In the genomic region with DNA sequence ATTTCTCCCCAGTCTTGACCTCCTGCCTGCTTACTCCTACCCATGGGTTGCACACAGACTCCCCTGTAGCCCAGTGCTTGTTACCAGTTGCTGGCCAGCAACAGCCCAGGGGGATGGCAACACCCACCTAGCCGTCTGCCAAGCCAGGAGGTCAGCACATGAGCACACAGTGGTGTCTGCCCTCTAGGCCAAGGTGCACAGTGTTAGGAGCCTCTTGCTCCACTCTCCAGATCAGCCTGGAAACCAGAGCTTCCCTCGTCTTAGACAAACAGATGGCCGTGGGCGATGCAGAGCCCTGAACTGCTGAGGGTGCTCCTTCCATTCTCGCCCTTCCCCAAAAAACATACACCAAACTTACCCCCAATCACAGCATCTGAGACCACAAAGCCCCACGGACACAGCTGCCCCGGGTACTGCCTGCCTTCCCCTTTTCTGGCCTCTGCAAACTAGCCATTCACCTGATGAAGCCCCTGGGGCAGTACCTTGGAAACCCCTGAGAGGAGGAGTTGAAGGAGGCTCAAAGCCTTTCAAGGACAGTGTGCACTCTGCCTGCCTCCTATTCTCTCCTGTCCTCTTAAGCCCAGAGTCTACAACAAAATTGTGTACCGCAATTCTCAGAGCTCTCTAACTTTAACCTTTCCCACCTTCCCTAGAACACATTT, we compare ENCODE assay signal across 1 cellular context.
TF ChIP-seq lines count a peak whose summit lies in the region.

No MANE protein-coding gene starts in this region.

TF ChIP-seq in HepG2, 621 proteins besides CTCF, POLR2A, EP300 and RAD21 (continued from another document and continues in another):
- TF ChIP-seq, protein P1, sequence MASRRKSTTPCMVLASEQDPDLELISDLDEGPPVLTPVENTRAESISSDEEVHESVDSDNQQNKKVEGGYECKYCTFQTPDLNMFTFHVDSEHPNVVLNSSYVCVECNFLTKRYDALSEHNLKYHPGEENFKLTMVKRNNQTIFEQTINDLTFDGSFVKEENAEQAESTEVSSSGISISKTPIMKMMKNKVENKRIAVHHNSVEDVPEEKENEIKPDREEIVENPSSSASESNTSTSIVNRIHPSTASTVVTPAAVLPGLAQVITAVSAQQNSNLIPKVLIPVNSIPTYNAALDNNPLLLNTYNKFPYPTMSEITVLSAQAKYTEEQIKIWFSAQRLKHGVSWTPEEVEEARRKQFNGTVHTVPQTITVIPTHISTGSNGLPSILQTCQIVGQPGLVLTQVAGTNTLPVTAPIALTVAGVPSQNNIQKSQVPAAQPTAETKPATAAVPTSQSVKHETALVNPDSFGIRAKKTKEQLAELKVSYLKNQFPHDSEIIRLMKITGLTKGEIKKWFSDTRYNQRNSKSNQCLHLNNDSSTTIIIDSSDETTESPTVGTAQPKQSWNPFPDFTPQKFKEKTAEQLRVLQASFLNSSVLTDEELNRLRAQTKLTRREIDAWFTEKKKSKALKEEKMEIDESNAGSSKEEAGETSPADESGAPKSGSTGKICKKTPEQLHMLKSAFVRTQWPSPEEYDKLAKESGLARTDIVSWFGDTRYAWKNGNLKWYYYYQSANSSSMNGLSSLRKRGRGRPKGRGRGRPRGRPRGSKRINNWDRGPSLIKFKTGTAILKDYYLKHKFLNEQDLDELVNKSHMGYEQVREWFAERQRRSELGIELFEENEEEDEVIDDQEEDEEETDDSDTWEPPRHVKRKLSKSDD (CRISPR knock-in tag; IDR thresholded peaks at IDR 0.05; ENCODE audit: low read depth) = no peak
- TF ChIP-seq ZNF598 (CRISPR knock-in tag; IDR thresholded peaks at IDR 0.05; ENCODE audit: borderline replicate concordance) (no peak), IKZF5 (CRISPR knock-in tag; IDR thresholded peaks at IDR 0.05) (peak; percentile 47; the same call in 1 of the 2 replicates), ZNF430 (CRISPR knock-in tag; IDR thresholded peaks at IDR 0.05) (no peak), DMTF1 (CRISPR knock-in tag; IDR thresholded peaks at IDR 0.05) (no peak), SP140L (CRISPR knock-in tag; IDR thresholded peaks at IDR 0.05; ENCODE audit: borderline replicate concordance) (no peak), WIZ (CRISPR knock-in tag; IDR thresholded peaks at IDR 0.05) (no peak), RXRB (CRISPR knock-in tag; IDR thresholded peaks at IDR 0.05; ENCODE audit: borderline replicate concordance) (0 out of 2 replicates have a peak, but pooled peaks have one; percentile 26), HIVEP1 (CRISPR knock-in tag; IDR thresholded peaks at IDR 0.05) (peak; percentile 49; the same call in 1 of the 2 replicates), ZNF460 (CRISPR knock-in tag; IDR thresholded peaks at IDR 0.05; ENCODE audit: borderline replicate concordance) (no peak), ZEB1 (IDR thresholded peaks at IDR 0.05; ENCODE audit: insufficient replicate concordance, low read depth) (no peak), NR2C2 (CRISPR knock-in tag; IDR thresholded peaks at IDR 0.05; ENCODE audit: borderline replicate concordance) (peak; percentile 18; the same call in 1 of the 2 replicates), ERF (CRISPR knock-in tag; IDR thresholded peaks at IDR 0.05) (no peak; the same call in 1 of the 2 replicates), ZNF704 (CRISPR knock-in tag; IDR thresholded peaks at IDR 0.05; ENCODE audit: borderline replicate concordance) (no peak), ZNF18 (CRISPR knock-in tag; IDR thresholded peaks at IDR 0.05; ENCODE audit: insufficient replicate concordance) (no peak), ZBTB7A (CRISPR knock-in tag; IDR thresholded peaks at IDR 0.05) (no peak), GATAD2A (CRISPR knock-in tag; IDR thresholded peaks at IDR 0.05) (peak; percentile 52; the same call in 1 of the 2 replicates), ZNF552 (CRISPR knock-in tag; IDR thresholded peaks at IDR 0.05; ENCODE audit: borderline replicate concordance) (no peak), ARNT (IDR thresholded peaks at IDR 0.05) (no peak), ZBTB7B (CRISPR knock-in tag; IDR thresholded peaks at IDR 0.05) (no peak), ZNF780A (CRISPR knock-in tag; IDR thresholded peaks at IDR 0.05) (no peak), ZNF691 (CRISPR knock-in tag; IDR thresholded peaks at IDR 0.05; ENCODE audit: borderline replicate concordance, low read depth) (no peak), HNF4A (CRISPR knock-in tag; IDR thresholded peaks at IDR 0.05) (peak; percentile 92), ZNF788 (CRISPR knock-in tag; IDR thresholded peaks at IDR 0.05; ENCODE audit: borderline replicate concordance) (no peak), ZNF501 (CRISPR knock-in tag; IDR thresholded peaks at IDR 0.05) (no peak), ZNF574 (CRISPR knock-in tag; IDR thresholded peaks at IDR 0.05) (peak; percentile 74), GATA4 (IDR thresholded peaks at IDR 0.05; ENCODE audit: borderline replicate concordance, low read depth) (no peak), ZNF800 (CRISPR knock-in tag; IDR thresholded peaks at IDR 0.05) (no peak), NR2F1 (CRISPR knock-in tag; IDR thresholded peaks at IDR 0.05) (peak; percentile 31 to 43; a peak in 1 of 4 replicates), ZMYM3 (CRISPR knock-in tag; IDR thresholded peaks at IDR 0.05) (0 out of 2 replicates have a peak, but pooled peaks have one; percentile 21), KAT8 (CRISPR knock-in tag; IDR thresholded peaks at IDR 0.05) (no peak), PHF20 (CRISPR knock-in tag; IDR thresholded peaks at IDR 0.05) (no peak), HNF1B (CRISPR knock-in tag; IDR thresholded peaks at IDR 0.05) (no peak), ZNF766 (CRISPR knock-in tag; IDR thresholded peaks at IDR 0.05; ENCODE audit: borderline replicate concordance) (no peak), POGZ (CRISPR knock-in tag; IDR thresholded peaks at IDR 0.05) (no peak), ZNF446 (CRISPR knock-in tag; IDR thresholded peaks at IDR 0.05) (no peak), ZNF230 (CRISPR knock-in tag; IDR thresholded peaks at IDR 0.05) (no peak)
- TF ChIP-seq, protein P2, sequence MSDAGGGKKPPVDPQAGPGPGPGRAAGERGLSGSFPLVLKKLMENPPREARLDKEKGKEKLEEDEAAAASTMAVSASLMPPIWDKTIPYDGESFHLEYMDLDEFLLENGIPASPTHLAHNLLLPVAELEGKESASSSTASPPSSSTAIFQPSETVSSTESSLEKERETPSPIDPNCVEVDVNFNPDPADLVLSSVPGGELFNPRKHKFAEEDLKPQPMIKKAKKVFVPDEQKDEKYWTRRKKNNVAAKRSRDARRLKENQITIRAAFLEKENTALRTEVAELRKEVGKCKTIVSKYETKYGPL (CRISPR knock-in tag; IDR thresholded peaks at IDR 0.05) = no peak
